ENCODE assay signal across 11 cellular contexts in genomic region chr15:100889359-100890058, GRCh38. TPM values are rescaled to one million over a fixed set of nuclear protein-coding genes. Genes with fewer than 3 reads are reported as not detected.
DNase-seq lines count a peak whose midpoint lies in the region; ATAC-seq and TF ChIP-seq lines count a peak whose summit lies in the region.
"Had no signal": no experiment of that assay in that cellular context is flagged by ENCODE, and none has a peak within 500 bp of the region (broad histone marks: within the 10 kb centered on the region; RNA-seq: fewer than 3 reads in every experiment).

No MANE protein-coding gene starts in this region.

- intact Hi-C loops in mucosa of descending colon (cut with DNase I, micrococcal nuclease) (no loop called here), aorta (cut with DNase I) (loop anchor here in 1 of 2 donors (10.0 kb wide), 1 partner anchor 1275 kb away; no protein-coding TSS in a partner anchor)

- no peaks in the 10 kb centered on the region for H3K27me3 ChIP-seq in aorta (ENCODE audit: control insufficient read depth in 1 of 2, insufficient read depth in 2 of 2, low read length in 1 of 2)

- H3K27ac ChIP-seq in aorta (ENCODE audit: low read depth in 1 of 2, low read length in 2 of 2): no peak overlapping the region
- H3K27ac ChIP-seq: WERI-Rb-1 had no signal

- peak; percentile 31 for DNase-seq in SIG-M5 treated with dmso at 0.1 percent for 504 hours (lab: John Stamatoyannopoulos, UW; ENCODE audit: unreplicated experiment)
- DNase-seq in SIG-M5 (lab: John Stamatoyannopoulos, UW): no peak
- peak; percentile 88 for DNase-seq in fibroblast of gingiva (ENCODE audit: low read depth)
- peak in 1 of 3 donors; percentile 23 for DNase-seq in mucosa of descending colon
- DNase-seq in aorta: peak; percentile 72 to 85
- no peak for DNase-seq in NCI-H146 treated with DMSO at 0.1 percent for 48 hours (lab: John Stamatoyannopoulos, UW; ENCODE audit: unreplicated experiment)
- DNase-seq in NCI-H2081 treated with DMSO at 0.1 percent for 48 hours (lab: John Stamatoyannopoulos, UW): no peak
- DNase-seq: activated naive CD4-positive, alpha-beta T cell treated with Interleukin-2 at 50 U/mL for 16 hours; NCI-H2081; WERI-Rb-1 had no signal

- H3K9me3 ChIP-seq in mucosa of descending colon (no peaks in the 10 kb centered on the region), aorta (ENCODE audit: control insufficient read depth, low read length) (no peaks in the 10 kb centered on the region)

- no peak overlapping the region for H3K4me3 ChIP-seq in mucosa of descending colon
- H3K4me3 ChIP-seq in aorta (ENCODE audit: low read length in 2 of 2): no peak overlapping the region

- TF ChIP-seq CTCF in mucosa of descending colon (IDR thresholded peaks at IDR 0.05): no peak

- ATAC-seq in mucosa of descending colon (peak; percentile 62), aorta (ENCODE audit: low FRiP score) (peak; percentile 55), GM19035 (IDR thresholded peaks at IDR 0.05; ENCODE audit: unreplicated experiment) (no peak)

- H3K36me3 ChIP-seq in mucosa of descending colon (ENCODE audit: low read depth): no peaks in the 10 kb centered on the region
- no peaks in the 10 kb centered on the region for H3K36me3 ChIP-seq in aorta (ENCODE audit: control insufficient read depth in 1 of 2, insufficient read depth in 2 of 2, low read length in 1 of 2)
- H3K36me3 ChIP-seq: WERI-Rb-1 had no signal

- H3K4me1 ChIP-seq in mucosa of descending colon (ENCODE audit: low read depth) (no peaks in the 10 kb centered on the region), aorta (ENCODE audit: control insufficient read depth in 1 of 2, insufficient read depth in 2 of 2, low read length in 2 of 2) (no peaks in the 10 kb centered on the region)

- WGBS in aorta, 2 donors: 26 to 31% methylated on average over 21 of the region's 21 CpGs

RNA-seq across cellular contexts. Expression of gene ALDH1A3, which starts 9.9 kb away (rescaled TPM):
- total RNA-seq in mucosa of descending colon (10 to 100 TPM in 2 of 3 donors, 1 to 10 TPM in 1; 4.7 to 18.0 (median 12.9) TPM), aorta (10 to 100 TPM in 1 of 2 donors, 1 to 10 TPM in 1; 7.0 to 19.0 TPM)
- polyA plus RNA-seq in aorta: 1 to 10 TPM; 4.5 to 6.4 TPM

RNA-seq across cellular contexts. Expression of gene LRRK1, which starts 29.6 kb away (rescaled TPM):
- total RNA-seq in mucosa of descending colon (10 to 100 TPM; 43.7 to 60.1 (median 50.6) TPM), aorta (10 to 100 TPM; 20.0 to 34.0 TPM)
- polyA plus RNA-seq in aorta: 1 to 10 TPM; 4.0 to 6.6 TPM

Comparison
In these comparisons a context has a peak if more than half of its experiments do, and no peak if none do; other contexts are left out.
1. DNase-seq: peak in SIG-M5 treated with dmso at 0.1 percent for 504 hours (single experiment), fibroblast of gingiva (single experiment) and aorta (2 of 2); none in SIG-M5 (single experiment), NCI-H146 treated with DMSO at 0.1 percent for 48 hours (single experiment) and NCI-H2081 treated with DMSO at 0.1 percent for 48 hours (single experiment).